ENCODE assay signal across 7 cellular contexts in the genomic region with DNA sequence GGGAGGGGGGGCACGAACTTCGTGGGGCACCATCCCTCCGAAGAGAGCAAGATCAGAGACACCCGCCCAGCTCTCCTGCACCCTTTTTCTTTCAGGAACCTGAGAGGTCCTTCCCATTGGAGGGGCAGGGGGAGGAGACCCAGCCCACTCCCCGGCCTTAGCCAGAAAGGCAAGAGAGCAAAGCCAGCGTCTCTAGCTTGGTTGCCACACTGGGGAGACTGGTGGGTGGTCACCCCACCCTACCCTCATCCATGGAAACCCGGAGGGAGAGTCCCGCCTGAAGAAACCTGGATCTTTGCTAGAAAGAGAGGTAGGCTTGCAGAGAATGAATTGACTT. TPM values are rescaled to one million over a fixed set of nuclear protein-coding genes. Genes with fewer than 3 reads are reported as not detected.
DNase-seq lines count a peak whose midpoint lies in the region; ATAC-seq and TF ChIP-seq lines count a peak whose summit lies in the region.

No MANE protein-coding gene starts in this region.

- H3K27me3 ChIP-seq in HUES48 (ENCODE audit: control insufficient read depth, insufficient read depth, low read length) = peaks cover 31% of the 10 kb centered on the region
- no peaks in the 10 kb centered on the region for H3K27me3 ChIP-seq in cardiac muscle cell
- no peaks in the 10 kb centered on the region for H3K27me3 ChIP-seq in sigmoid colon

- TF ChIP-seq POLR2A in sigmoid colon (IDR thresholded peaks at IDR 0.05) = peak in 1 of 2 donors; percentile 44

- H3K9me3 ChIP-seq in HUES48 (ENCODE audit: control insufficient read depth, insufficient read depth, low read length) = no peaks in the 10 kb centered on the region
- no peaks in the 10 kb centered on the region for H3K9me3 ChIP-seq in cardiac muscle cell (ENCODE audit: low read depth)
- H3K9me3 ChIP-seq in sigmoid colon = no peaks in the 10 kb centered on the region

- peak overlapping the region; percentile 68 for H3K4me3 ChIP-seq in HUES48 (ENCODE audit: low read depth, low read length)
- H3K4me3 ChIP-seq in cardiac muscle cell = peak overlapping the region; percentile 54
- H3K4me3 ChIP-seq in sigmoid colon = peak overlapping the region; percentile 71 to 88 (median 86)

- peak overlapping the region; percentile 20 for H3K9ac ChIP-seq in HUES48 (ENCODE audit: low read depth, low read length)

- intact Hi-C loops in sigmoid colon (cut with DNase I) = loop anchor here (2.0 kb wide), 2 partner anchors 68 to 76 kb away; no protein-coding TSS in a partner anchor

- DNase-seq in cardiac muscle cell (ENCODE audit: low read depth in 1 of 2, low spot score in 1 of 2) (no peak), sigmoid colon (no peak), DMS114 treated with DMSO at 0.1 percent for 48 hours (lab: John Stamatoyannopoulos, UW; ENCODE audit: unreplicated experiment) (no peak)

- 0 to 1% methylated on average over 8 of the region's 8 CpGs for WGBS in sigmoid colon, 2 donors

- no peaks in the 10 kb centered on the region for H3K36me3 ChIP-seq in HUES48 (ENCODE audit: control insufficient read depth, insufficient read depth, low read length)
- no peaks in the 10 kb centered on the region for H3K36me3 ChIP-seq in cardiac muscle cell
- H3K36me3 ChIP-seq in sigmoid colon = no peaks in the 10 kb centered on the region

- ATAC-seq in GM19455 (IDR thresholded peaks at IDR 0.05; ENCODE audit: unreplicated experiment) (no peak), GM19397 (IDR thresholded peaks at IDR 0.05; ENCODE audit: unreplicated experiment) (no peak)

- no peak for TF ChIP-seq EP300 in sigmoid colon (IDR thresholded peaks at IDR 0.05)

- peak overlapping the region; percentile 73 for H3K27ac ChIP-seq in HUES48 (ENCODE audit: low read depth, low read length)
- H3K27ac ChIP-seq in VCaP = peak overlapping the region; percentile 54; the same call in 1 of the 2 replicates
- H3K27ac ChIP-seq in cardiac muscle cell = peak overlapping the region; percentile 70
- H3K27ac ChIP-seq in sigmoid colon = peak overlapping the region; percentile 88 to 98 (median 94)

- H3K4me1 ChIP-seq in HUES48 (ENCODE audit: control insufficient read depth, insufficient read depth, low read length) (peaks cover 31% of the 10 kb centered on the region), cardiac muscle cell (ENCODE audit: low read depth) (peaks cover 33% of the 10 kb centered on the region), sigmoid colon (peaks cover 0 to 46% (median 38%) of the 10 kb centered on the region in 4 donors)

- TF ChIP-seq CTCF in VCaP (conservative IDR thresholded peaks at IDR 0.05) (no peak), cardiac muscle cell (IDR thresholded peaks at IDR 0.05; ENCODE audit: low read depth, low read length) (no peak), sigmoid colon (IDR thresholded peaks at IDR 0.05) (no peak)

RNA-seq across cellular contexts. Expression of gene ATP2B4, which starts 0.2 kb away (rescaled TPM):
- 91.9 and 107 TPM in 2 replicates for total RNA-seq in cardiac muscle cell
- 64.5 and 67.5 TPM in 2 replicates for polyA plus RNA-seq in cardiac muscle cell
- 100 to 1,000 TPM; 229 to 595 (median 347) TPM for total RNA-seq in sigmoid colon
- 10 to 100 TPM in 1 of 3 donors, 1 to 10 TPM in 2; 1.6 to 34.5 (median 4.2) TPM for polyA plus RNA-seq in sigmoid colon
